Comparison of ENCODE assay signal across 23 cellular contexts in the genomic region with DNA sequence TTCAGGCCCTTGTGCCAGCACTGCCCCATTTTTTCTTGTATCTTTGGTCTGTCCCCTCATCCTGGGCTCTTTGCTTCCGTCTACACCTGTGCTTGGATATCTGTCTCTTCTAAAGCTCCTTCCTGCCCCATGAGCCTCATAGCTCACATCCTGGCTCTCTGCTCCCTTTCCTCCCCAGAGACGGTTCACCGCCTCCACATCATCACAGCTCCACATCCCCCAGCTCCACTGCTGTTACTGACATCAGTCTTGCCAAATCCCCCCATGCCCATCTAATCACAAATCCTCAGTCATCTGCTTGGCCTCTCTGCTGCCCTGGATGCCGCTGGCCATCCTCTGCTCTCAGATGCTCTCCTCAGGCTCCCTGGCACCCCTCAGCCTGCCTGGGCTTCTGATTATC. TPM values are rescaled to one million over a fixed set of nuclear protein-coding genes. Genes with fewer than 3 reads are reported as not detected.
DNase-seq lines count a peak whose midpoint lies in the region; ATAC-seq, FAIRE-seq and TF ChIP-seq lines count a peak whose summit lies in the region.
"Had no signal": no experiment of that assay in that cellular context is flagged by ENCODE, and none has a peak within 500 bp of the region (broad histone marks: within the 10 kb centered on the region; RNA-seq: fewer than 3 reads in every experiment).

No MANE protein-coding gene starts in this region.

- H3K27ac ChIP-seq in H1 (ENCODE audit: low read depth, low read length) = no peak overlapping the region
- H3K27ac ChIP-seq: BLaER1 treated with 17β-estradiol and CSF1 and Interleukin-3, amounts not matched to agents 10 nM and 100 nM; C4-2B had no signal

- H4K5ac ChIP-seq in H1 (ENCODE audit: insufficient read length, low read depth, low read length) = no peak overlapping the region

- H3K14ac ChIP-seq in H1 (ENCODE audit: insufficient read length) = no peak overlapping the region

- H3K4me2 ChIP-seq in H1 (ENCODE audit: insufficient read depth in 1 of 2, low read depth in 2 of 2, low read length in 2 of 2) = no peak overlapping the region

- H4K20me1 ChIP-seq in H1 (replicated peaks in 1 of 2; ENCODE audit: control insufficient read depth in 1 of 2, insufficient read depth in 2 of 2, low read length in 2 of 2) = no peaks in the 10 kb centered on the region
- H4K20me1 ChIP-seq: BLaER1 treated with 17β-estradiol and CSF1 and Interleukin-3, amounts not matched to agents 10 nM and 100 nM had no signal

- no peak for TF ChIP-seq EP300 in H1 (IDR thresholded peaks at IDR 0.05; ENCODE audit: borderline replicate concordance in 1 of 2, low read depth in 2 of 2, low read length in 2 of 2)

- no peak overlapping the region for H3K9ac ChIP-seq in H1 (replicated peaks in 1 of 4; ENCODE audit: extremely low read depth in 1 of 4, low read depth in 3 of 4, low read length in 3 of 4)
- H3K9ac ChIP-seq: BLaER1 treated with 17β-estradiol and CSF1 and Interleukin-3, amounts not matched to agents 10 nM and 100 nM had no signal

- H3K4me3 ChIP-seq in H1 (ENCODE audit: extremely low read depth in 1 of 4, insufficient read depth in 2 of 4, low read depth in 3 of 4, low read length in 4 of 4) = no peak overlapping the region
- H3K4me3 ChIP-seq: BLaER1 treated with 17β-estradiol and CSF1 and Interleukin-3, amounts not matched to agents 10 nM and 100 nM had no signal

- H3K27me3 ChIP-seq in H1 (replicated peaks in 1 of 4; ENCODE audit: control insufficient read depth in 3 of 4, extremely low read depth in 1 of 4, insufficient read depth in 3 of 4, low read length in 3 of 4) = peaks cover 0 to 3% (median 0%) of the 10 kb centered on the region in 4 experiments; a peak in 1 of 7 replicates
- H3K27me3 ChIP-seq: BE2C; BLaER1 treated with 17β-estradiol and CSF1 and Interleukin-3, amounts not matched to agents 10 nM and 100 nM had no signal

- H3K9me3 Mint-ChIP-seq in nephron progenitor cell = peaks cover 34% of the 10 kb centered on the region
- peaks cover 9% of the 10 kb centered on the region for H3K9me3 Mint-ChIP-seq in activated naive CD8-positive, alpha-beta T cell treated with anti-CD3 and anti-CD28 coated beads for 36 hours

- TF ChIP-seq CTCF in H1 (IDR thresholded peaks at IDR 0.05; ENCODE audit: control extremely low read depth in 1 of 3, insufficient read depth in 1 of 3, low read depth in 1 of 3, low read length in 3 of 3) (no peak), nephron progenitor cell (IDR thresholded peaks at IDR 0.05) (no peak)

- no peaks in the 10 kb centered on the region for H3K79me2 ChIP-seq in H1 (ENCODE audit: control insufficient read depth in 1 of 2, insufficient read depth in 2 of 2, low read length in 2 of 2)

- CTCF ChIA-PET in H1 (lab: Charles Lee; ENCODE audit: partially characterized antibody) = interaction anchor here (0.5 to 5.0 kb wide), 10 partner anchors 8 to 402 kb away, joined by 3 to 26 read pairs (median 4); no protein-coding TSS in a partner anchor

- DNase-seq in H1 (ENCODE audit: low read depth in 1 of 2, low spot score in 2 of 2) (no peak), nephron progenitor cell (no peak)
- DNase-seq in activated naive CD8-positive, alpha-beta T cell treated with anti-CD3 and anti-CD28 coated beads for 36 hours = no peak
- DNase-seq: 8988T; ACHN; BE2C; Calu3; CD4-positive, alpha-beta T cell; CD8-positive, alpha-beta T cell; DMS79 treated with DMSO at 0.1 percent for 48 hours; GF-D8 had no signal

- H2BK120ac ChIP-seq in H1 (replicated peaks; ENCODE audit: low read depth, low read length) = no peak overlapping the region

- 0 out of 2 replicates have a peak overlapping the region, but pooled peaks have one; percentile 18 for H2BK20ac ChIP-seq in H1 (ENCODE audit: low read length)

- POLR2A ChIA-PET in H1 (lab: Charles Lee; ENCODE audit: partially characterized antibody) = no interaction called here

- H2BK12ac ChIP-seq in H1 (ENCODE audit: low read depth, low read length) = no peak overlapping the region

- no peak overlapping the region for H2BK5ac ChIP-seq in H1 (ENCODE audit: low read depth, low read length)

- H2BK15ac ChIP-seq in H1 (ENCODE audit: low read length) = no peak overlapping the region

- no peak overlapping the region for H3K18ac ChIP-seq in H1 (ENCODE audit: extremely low read depth, low read length)

- H3K4me1 Mint-ChIP-seq in nephron progenitor cell = peaks cover 45% of the 10 kb centered on the region
- H3K4me1 Mint-ChIP-seq in activated naive CD8-positive, alpha-beta T cell treated with anti-CD3 and anti-CD28 coated beads for 36 hours = no peaks in the 10 kb centered on the region

- no peaks in the 10 kb centered on the region; a peak in 1 of 7 replicates for H3K4me1 ChIP-seq in H1 (replicated peaks in 1 of 4; ENCODE audit: control insufficient read depth in 3 of 4, insufficient read depth in 4 of 4, low read length in 3 of 4)
- H3K4me1 ChIP-seq: Caco-2 had no signal

- no peaks in the 10 kb centered on the region for H3K9me3 ChIP-seq in H1 (ENCODE audit: insufficient read depth in 2 of 2, low read depth in 1 of 2, low read length in 1 of 2)
- H3K9me3 ChIP-seq: Caco-2 had no signal

- no peaks in the 10 kb centered on the region for H3K79me1 ChIP-seq in H1 (ENCODE audit: low read depth, low read length)

- no peaks in the 10 kb centered on the region for H3K23me2 ChIP-seq in H1 (ENCODE audit: low read depth, low read length)

- H3K27me3 Mint-ChIP-seq in nephron progenitor cell (ENCODE audit: low read depth, poor library complexity) = peaks cover 2% of the 10 kb centered on the region
- H3K27me3 Mint-ChIP-seq in activated naive CD8-positive, alpha-beta T cell treated with anti-CD3 and anti-CD28 coated beads for 36 hours = no peaks in the 10 kb centered on the region

- H4K91ac ChIP-seq in H1 (replicated peaks; ENCODE audit: insufficient read length, low read length) = no peak overlapping the region

- H3K4ac ChIP-seq in H1 (replicated peaks; ENCODE audit: insufficient read length, low read depth, low read length) = no peak overlapping the region

- H3K36me3 ChIP-seq in H1 (ENCODE audit: control insufficient read depth in 2 of 4, insufficient read depth in 4 of 4, low read length in 3 of 4) = no peaks in the 10 kb centered on the region
- H3K36me3 ChIP-seq: BLaER1 treated with 17β-estradiol and CSF1 and Interleukin-3, amounts not matched to agents 10 nM and 100 nM had no signal

- no peak overlapping the region for H2AFZ ChIP-seq in H1 (ENCODE audit: low read length)

- no peak for TF ChIP-seq RAD21 in H1 (IDR thresholded peaks at IDR 0.05 in 1 of 2, conservative IDR thresholded peaks at IDR 0.05 in 1 of 2; ENCODE audit: low read depth in 2 of 2, low read length in 2 of 2)

- H3K36me3 Mint-ChIP-seq in nephron progenitor cell (ENCODE audit: low read depth) = peaks cover 5% of the 10 kb centered on the region
- no peaks in the 10 kb centered on the region for H3K36me3 Mint-ChIP-seq in activated naive CD8-positive, alpha-beta T cell treated with anti-CD3 and anti-CD28 coated beads for 36 hours
- H3K36me3 Mint-ChIP-seq: CD8-positive, alpha-beta T cell had no signal

- FAIRE-seq in H1 (lab: Jason Lieb, UNC) = no peak
- FAIRE-seq: A204.1, D721Med, G401.6, GM12891, GM19239 had no signal

- H3K56ac ChIP-seq in H1 (replicated peaks; ENCODE audit: insufficient read length, low read depth, low read length) = no peak overlapping the region

- WGBS in H1 (ENCODE audit: extremely low coverage in 1 of 2, insufficient coverage in 1 of 2, insufficient read length in 1 of 2, insufficient replicate concordance in 2 of 2, low coverage in 1 of 2, low lambda C conversion rate in 2 of 2, missing lambda C conversion rate in 1 of 2), 2 experiments = 87% methylated on average over 4 of the region's 4 CpGs; no CpG with 5 or more reads in 1 of the 2 experiments

- peak overlapping the region; percentile 46 for H3K27ac Mint-ChIP-seq in nephron progenitor cell
- H3K27ac Mint-ChIP-seq in activated naive CD8-positive, alpha-beta T cell treated with anti-CD3 and anti-CD28 coated beads for 36 hours = no peak overlapping the region
- H3K27ac Mint-ChIP-seq: CD4-positive, alpha-beta T cell; CD8-positive, alpha-beta T cell had no signal

- H3K23ac ChIP-seq in H1 (ENCODE audit: insufficient read length) = no peak overlapping the region

- ATAC-seq in HG03095 (IDR thresholded peaks at IDR 0.05; ENCODE audit: unreplicated experiment) (no peak), HG02970 (IDR thresholded peaks at IDR 0.05; ENCODE audit: low FRiP score, unreplicated experiment) (no peak)
- ATAC-seq: CD8-positive, alpha-beta T cell had no signal

- no peak overlapping the region for H3K4me3 Mint-ChIP-seq in nephron progenitor cell
- no peak overlapping the region for H3K4me3 Mint-ChIP-seq in activated naive CD8-positive, alpha-beta T cell treated with anti-CD3 and anti-CD28 coated beads for 36 hours
- H3K4me3 Mint-ChIP-seq: CD4-positive, alpha-beta T cell; CD8-positive, alpha-beta T cell had no signal

- H2AK5ac ChIP-seq in H1 (ENCODE audit: low read depth, low read length) = no peak overlapping the region

- TF ChIP-seq POLR2A in H1 (IDR thresholded peaks at IDR 0.05; ENCODE audit: control extremely low read depth in 1 of 2, low read depth in 2 of 2, low read length in 2 of 2) = no peak

- H4K8ac ChIP-seq in H1 (ENCODE audit: extremely low read depth, insufficient read depth, low read length) = no peak overlapping the region; the same call in 1 of the 2 replicates

TF ChIP-seq in H1, 55 proteins besides CTCF, POLR2A, EP300 and RAD21 (continues in another document):
- TF ChIP-seq TEAD4 (IDR thresholded peaks at IDR 0.05; ENCODE audit: low read depth, low read length) (no peak), BACH1 (IDR thresholded peaks at IDR 0.05; ENCODE audit: low read length) (no peak), ZNF274 (IDR thresholded peaks at IDR 0.05; ENCODE audit: borderline replicate concordance, extremely low read depth, low read length) (no peak), SAP30 (IDR thresholded peaks at IDR 0.05; ENCODE audit: insufficient read depth, insufficient replicate concordance, low read length) (no peak), YY1 (IDR thresholded peaks at IDR 0.05; ENCODE audit: low read depth, low read length) (no peak), GTF2F1 (IDR thresholded peaks at IDR 0.05; ENCODE audit: borderline replicate concordance, low read depth, low read length) (no peak), CBX8 (IDR thresholded peaks at IDR 0.05; ENCODE audit: borderline replicate concordance, low read depth, low read length) (no peak)

RNA-seq across cellular contexts. Expression of a gene that starts 28.4 kb away (rescaled TPM):
- 0.13 TPM in 2 replicates for total RNA-seq in H1 (2021; fragmentation: NEBNext Ultra II Directional; extraction: Animal tissue kit (Norgen Biotek cat#: 25700))
- 0.18 and 0.28 TPM in 2 replicates for polyA plus RNA-seq in H1 (2011; rRNA removed)
- polyA plus RNA-seq in H1 (2011; cell fraction: cytosol; rRNA removed) = 0.14 TPM
- 0.20 TPM for polyA plus RNA-seq in H1 (2011; cell fraction: nucleus; rRNA removed)
- 0.26 to 0.31 TPM (median 0.27 TPM) in 4 replicates for polyA plus RNA-seq in H1 (2012, experiment 1 of 2)
- 0.14 TPM for polyA plus RNA-seq in H1 (2012, experiment 2 of 2)
- polyA plus RNA-seq in H1 (2013, experiment 1 of 2) = 0.08 TPM
- polyA plus RNA-seq in H1 (2013, experiment 2 of 2) = 0.13 TPM
- 0.06 and 0.22 TPM in 2 replicates for polyA minus RNA-seq in H1 (2011; rRNA and poly(A)+ RNA removed)
- not detected for polyA minus RNA-seq in H1 (2011; cell fraction: cytosol; rRNA and poly(A)+ RNA removed)
- polyA minus RNA-seq in H1 (2011; cell fraction: nucleus; rRNA and poly(A)+ RNA removed) = 0.30 TPM
- not detected for total RNA-seq in activated naive CD8-positive, alpha-beta T cell treated with anti-CD3 and anti-CD28 coated beads for 36 hours
- total RNA-seq: A673, Caco-2, Calu3 had no signal
- polyA plus RNA-seq: AG04450 had no signal
